In genomic region chr3:171640520-171641412, GRCh38 we compare ENCODE assay signal across 10 cellular contexts.
DNase-seq lines count a peak whose midpoint lies in the region; TF ChIP-seq lines count a peak whose summit lies in the region.
"Had no signal": no experiment of that assay in that cellular context is flagged by ENCODE, and none has a peak within 500 bp of the region (broad histone marks: within the 10 kb centered on the region; RNA-seq: fewer than 3 reads in every experiment).

No MANE protein-coding gene starts in this region.

- CTCF ChIA-PET in PC-9 (lab: Charles Lee): interaction anchor here (0.6 kb wide), 1 partner anchor 66 kb away, joined by 3 read pairs; no protein-coding TSS in a partner anchor

- H3K4me3 ChIP-seq in PC-9: no peak overlapping the region
- H3K4me3 ChIP-seq in fibroblast of lung (replicated peaks in 1 of 4; ENCODE audit: control extremely low read depth in 1 of 4, insufficient read depth in 1 of 4, low read depth in 3 of 4, low read length in 4 of 4): no peak overlapping the region

- H3K4me1 ChIP-seq in PC-9 (replicated peaks; ENCODE audit: insufficient read depth): no peaks in the 10 kb centered on the region
- no peaks in the 10 kb centered on the region for H3K4me1 ChIP-seq in fibroblast of lung (ENCODE audit: control insufficient read depth, extremely low read depth, insufficient read depth, low read length)

- peaks cover 10% of the 10 kb centered on the region for H3K36me3 Mint-ChIP-seq in nephron progenitor cell (ENCODE audit: low read depth)
- no peaks in the 10 kb centered on the region for H3K36me3 Mint-ChIP-seq in activated T-helper 2 cell treated with anti-CD3 and anti-CD28 coated beads, Interferon-gamma antibody, Interleukin-2, Interleukin-4, amounts not matched to agents 10 μg/mL and 5 μg/mL and 100 μg/mL, durations not matched to agents 14 hours and 24 hours and 36 hours (ENCODE audit: low read depth)
- H3K36me3 Mint-ChIP-seq: activated naive CD4-positive, alpha-beta T cell treated with anti-CD3 and anti-CD28 coated beads, Interleukin-2, amount 50 U/mL, for 24 hours had no signal

- H3K4me2 ChIP-seq in PC-9 (no peak overlapping the region), fibroblast of lung (ENCODE audit: extremely low read depth, insufficient read depth, low read length) (no peak overlapping the region)

- no peaks in the 10 kb centered on the region for H4K20me1 ChIP-seq in PC-9 (ENCODE audit: insufficient read depth)
- H4K20me1 ChIP-seq in fibroblast of lung (ENCODE audit: control insufficient read depth, extremely low read depth, insufficient read depth, low read length): no peaks in the 10 kb centered on the region

- intact Hi-C loops in PC-9 (cut with micrococcal nuclease; ENCODE audit: unreplicated experiment): loop anchor here (10.0 kb wide), 1 partner anchor 834 kb away; no protein-coding TSS in a partner anchor
- intact Hi-C loops in activated T-helper 2 cell treated with anti-CD3 and anti-CD28 coated beads, Interferon-gamma antibody, Interleukin-2, Interleukin-4, amounts not matched to agents 10 μg/mL and 5 μg/mL and 100 μg/mL, durations not matched to agents 14 hours and 24 hours and 36 hours (cut with micrococcal nuclease): loop anchor here (10.0 kb wide), 1 partner anchor 694 kb away; no protein-coding TSS in a partner anchor

- no peaks in the 10 kb centered on the region for H3K27me3 Mint-ChIP-seq in nephron progenitor cell (ENCODE audit: low read depth, poor library complexity)
- H3K27me3 Mint-ChIP-seq in activated T-helper 2 cell treated with anti-CD3 and anti-CD28 coated beads, Interferon-gamma antibody, Interleukin-2, Interleukin-4, amounts not matched to agents 10 μg/mL and 5 μg/mL and 100 μg/mL, durations not matched to agents 14 hours and 24 hours and 36 hours (ENCODE audit: low read depth): peaks cover 7% of the 10 kb centered on the region

- no peaks in the 10 kb centered on the region for H3K27me3 ChIP-seq in PC-9 (ENCODE audit: insufficient read depth, low read depth)
- no peaks in the 10 kb centered on the region for H3K27me3 ChIP-seq in fibroblast of lung (ENCODE audit: control insufficient read depth, insufficient read depth, low read length)

- POLR2A ChIA-PET in PC-9 (lab: Charles Lee; ENCODE audit: unreplicated experiment): no interaction called here

- H3K79me2 ChIP-seq in PC-9 (ENCODE audit: low read depth): no peaks in the 10 kb centered on the region
- no peaks in the 10 kb centered on the region for H3K79me2 ChIP-seq in fibroblast of lung (ENCODE audit: control insufficient read depth, insufficient read depth, low read length)

- H3K9me3 Mint-ChIP-seq in nephron progenitor cell: peaks cover 16% of the 10 kb centered on the region
- H3K9me3 Mint-ChIP-seq in activated T-helper 2 cell treated with anti-CD3 and anti-CD28 coated beads, Interferon-gamma antibody, Interleukin-2, Interleukin-4, amounts not matched to agents 10 μg/mL and 5 μg/mL and 100 μg/mL, durations not matched to agents 14 hours and 24 hours and 36 hours: no peaks in the 10 kb centered on the region
- H3K9me3 Mint-ChIP-seq: activated naive CD4-positive, alpha-beta T cell treated with anti-CD3 and anti-CD28 coated beads, Interleukin-2, amount 50 U/mL, for 24 hours had no signal

- H2AFZ ChIP-seq in PC-9 (no peak overlapping the region), fibroblast of lung (ENCODE audit: low read length) (peak overlapping the region; percentile 19)

- H3K36me3 ChIP-seq in PC-9 (ENCODE audit: low read depth): no peaks in the 10 kb centered on the region
- no peaks in the 10 kb centered on the region for H3K36me3 ChIP-seq in fibroblast of lung (ENCODE audit: control insufficient read depth, insufficient read depth, low read length)

- no peak overlapping the region for H3K9ac ChIP-seq in fibroblast of lung (ENCODE audit: insufficient read depth, low read length)

- TF ChIP-seq CTCF in PC-9 (conservative IDR thresholded peaks at IDR 0.05): 0 out of 2 replicates have a peak, but pooled peaks have one; percentile 7
- peak; percentile 28 to 30 for TF ChIP-seq CTCF in fibroblast of lung (conservative IDR thresholded peaks at IDR 0.05 in 1 of 2, IDR thresholded peaks at IDR 0.05 in 1 of 2; ENCODE audit: low read depth in 1 of 2, low read length in 2 of 2)
- TF ChIP-seq CTCF in nephron progenitor cell (IDR thresholded peaks at IDR 0.05): no peak

- peaks cover 19% of the 10 kb centered on the region for H3K4me1 Mint-ChIP-seq in nephron progenitor cell
- no peaks in the 10 kb centered on the region for H3K4me1 Mint-ChIP-seq in activated T-helper 2 cell treated with anti-CD3 and anti-CD28 coated beads, Interferon-gamma antibody, Interleukin-2, Interleukin-4, amounts not matched to agents 10 μg/mL and 5 μg/mL and 100 μg/mL, durations not matched to agents 14 hours and 24 hours and 36 hours (ENCODE audit: low read depth)
- H3K4me1 Mint-ChIP-seq: activated naive CD4-positive, alpha-beta T cell treated with anti-CD3 and anti-CD28 coated beads, Interleukin-2, amount 50 U/mL, for 24 hours had no signal

- peak; percentile 73 for DNase-seq in ELF-1 (ENCODE audit: low read depth, low spot score)
- DNase-seq in PC-9: no peak
- DNase-seq in fibroblast of lung (ENCODE audit: low read depth in 2 of 2): peak; percentile 36 to 73
- peak; percentile 19 for DNase-seq in nephron progenitor cell
- DNase-seq in NCI-H69 (lab: John Stamatoyannopoulos, UW): no peak
- DNase-seq in T-helper 2 cell: no peak
- no peak for DNase-seq in activated T-helper 2 cell treated with anti-CD3 and anti-CD28 coated beads, Interferon-gamma antibody, Interleukin-2, Interleukin-4, amounts not matched to agents 10 μg/mL and 5 μg/mL and 100 μg/mL, durations not matched to agents 14 hours and 24 hours and 36 hours (ENCODE audit: low spot score)
- no peak for DNase-seq in nucleus accumbens (lab: John Stamatoyannopoulos, UW)
- DNase-seq: KG1 had no signal

- H3K9me3 ChIP-seq in PC-9 (ENCODE audit: insufficient read depth, low read depth) (no peaks in the 10 kb centered on the region), fibroblast of lung (ENCODE audit: control insufficient read depth, insufficient read depth, low read depth, low read length) (no peaks in the 10 kb centered on the region)

- no TSS peak for BruUV-seq in PC-9 (replicated peaks; lab: Mats Ljungman, UMichigan)

- H3K9me2 ChIP-seq in PC-9 (ENCODE audit: insufficient read depth): no peaks in the 10 kb centered on the region

- no peaks in the 10 kb centered on the region for H3F3A ChIP-seq in PC-9 (ENCODE audit: insufficient read depth, low read depth)

- no peak overlapping the region for H3K27ac ChIP-seq in PC-9
- H3K27ac ChIP-seq in fibroblast of lung (ENCODE audit: insufficient read depth, low read length): no peak overlapping the region

- H3K4me3 Mint-ChIP-seq in nephron progenitor cell: no peak overlapping the region
- no peak overlapping the region for H3K4me3 Mint-ChIP-seq in activated T-helper 2 cell treated with anti-CD3 and anti-CD28 coated beads, Interferon-gamma antibody, Interleukin-2, Interleukin-4, amounts not matched to agents 10 μg/mL and 5 μg/mL and 100 μg/mL, durations not matched to agents 14 hours and 24 hours and 36 hours (ENCODE audit: low read depth)
- H3K4me3 Mint-ChIP-seq: activated naive CD4-positive, alpha-beta T cell treated with anti-CD3 and anti-CD28 coated beads, Interleukin-2, amount 50 U/mL, for 24 hours had no signal

- H3K27ac Mint-ChIP-seq in nephron progenitor cell: peak overlapping the region; percentile 19
- H3K27ac Mint-ChIP-seq in activated T-helper 2 cell treated with anti-CD3 and anti-CD28 coated beads, Interferon-gamma antibody, Interleukin-2, Interleukin-4, amounts not matched to agents 10 μg/mL and 5 μg/mL and 100 μg/mL, durations not matched to agents 14 hours and 24 hours and 36 hours: no peak overlapping the region
- H3K27ac Mint-ChIP-seq: activated naive CD4-positive, alpha-beta T cell treated with anti-CD3 and anti-CD28 coated beads, Interleukin-2, amount 50 U/mL, for 24 hours had no signal

Comparison
In these comparisons a context has a peak if more than half of its experiments do, and no peak if none do; other contexts are left out.
1. DNase-seq: peak in ELF-1 (single experiment), fibroblast of lung (2 of 2) and nephron progenitor cell (single experiment); none in PC-9 (0 of 2), NCI-H69 (single experiment), T-helper 2 cell (0 of 5), activated T-helper 2 cell treated with anti-CD3 and anti-CD28 coated beads, Interferon-gamma antibody, Interleukin-2, Interleukin-4, amounts not matched to agents 10 μg/mL and 5 μg/mL and 100 μg/mL, durations not matched to agents 14 hours and 24 hours and 36 hours (single experiment) and nucleus accumbens (0 of 56).